14 cellular contexts compared by ENCODE assay signal in genomic region chr6:25472314-25472713, GRCh38.
A peak's percentile ranks its signal among the peaks of the same experiment; 100 is the strongest.
DNase-seq lines count a peak whose midpoint lies in the region; ATAC-seq, FAIRE-seq and TF ChIP-seq lines count a peak whose summit lies in the region.
"Had no signal": no experiment of that assay in that cellular context is flagged by ENCODE, and none has a peak within 500 bp of the region (broad histone marks: within the 10 kb centered on the region; RNA-seq: fewer than 3 reads in every experiment).

No MANE protein-coding gene starts in this region.

- POLR2A ChIA-PET in CD8-positive, alpha-beta T cell (lab: Charles Lee), result interaction anchor here (1.0 to 1.1 kb wide), 3 partner anchors 68 to 194 kb away, joined by 3 to 5 read pairs (median 3); no protein-coding TSS in a partner anchor
- POLR2A ChIA-PET in SK-N-SH (lab: Yijun Ruan, JAX), result no interaction called here

- FAIRE-seq in RCC 7860 (lab: Jason Lieb, UNC), result no peak

- H3F3A ChIP-seq in SK-N-SH (replicated peaks; ENCODE audit: insufficient read depth), result no peaks in the 10 kb centered on the region

- intact Hi-C loops in CD8-positive, alpha-beta T cell (cut with DNase I, micrococcal nuclease), result loop anchor here in 1 of 2 experiments (10.0 kb wide), 1 partner anchor 108 kb away; no protein-coding TSS in a partner anchor

- H3K4me1 Mint-ChIP-seq in CD8-positive, alpha-beta T cell (ENCODE audit: low read depth), result no peaks in the 10 kb centered on the region
- H3K4me1 Mint-ChIP-seq in HFFc6 (ENCODE audit: low read depth), result peaks cover 21% of the 10 kb centered on the region
- H3K4me1 Mint-ChIP-seq: activated naive CD8-positive, alpha-beta T cell treated with anti-CD3 and anti-CD28 coated beads, Interleukin-2, amount 10 ng/mL, durations not matched to agents 7 days and 5 days had no signal

- CTCF ChIA-PET in CD8-positive, alpha-beta T cell (lab: Charles Lee), result interaction anchor here (0.7 to 1.3 kb wide), 2 partner anchors 17 to 131 kb away, joined by 3 to 5 read pairs; no protein-coding TSS in a partner anchor
- CTCF ChIA-PET in SK-N-SH (lab: Yijun Ruan, JAX), result interaction anchor here (0.8 to 2.1 kb wide), 4 partner anchors 12 to 19 kb away, joined by 3 to 10 read pairs (median 4); no protein-coding TSS in a partner anchor

- H3K36me3 ChIP-seq in CD8-positive, alpha-beta T cell (ENCODE audit: insufficient read depth, low read length), result no peaks in the 10 kb centered on the region
- H3K36me3 ChIP-seq in SK-N-SH (replicated peaks in 1 of 2; ENCODE audit: control insufficient read depth in 1 of 2, insufficient read depth in 2 of 2, low read length in 1 of 2) (no peaks in the 10 kb centered on the region), SJCRH30 (no peaks in the 10 kb centered on the region)

- H2AFZ ChIP-seq in SK-N-SH (ENCODE audit: low read depth), result no peak overlapping the region

- DNase-seq in CD8-positive, alpha-beta T cell, result no peak
- DNase-seq in HFFc6 (no peak), SK-N-SH (peak; percentile 22), fibroblast of villous mesenchyme (ENCODE audit: low read depth) (no peak), SHP77 (lab: John Stamatoyannopoulos, UW) (no peak), SJCRH30 (no peak), RCC 7860 (ENCODE audit: low spot score) (no peak)
- DNase-seq: activated naive CD8-positive, alpha-beta T cell treated with anti-CD3 and anti-CD28 coated beads, Interleukin-2, amount 10 ng/mL, durations not matched to agents 7 days and 5 days; hypothalamus; midbrain; NCI-H748 treated with DMSO at 0.1 percent for 48 hours; stimulated activated CD4-positive, alpha-beta T cell treated with anti-CD3 and anti-CD28 coated beads, Interleukin-4, amount 100 ng/mL, for 24 hours had no signal

- H3K4me3 Mint-ChIP-seq in CD8-positive, alpha-beta T cell, result no peak overlapping the region
- no peak overlapping the region for H3K4me3 Mint-ChIP-seq in HFFc6
- H3K4me3 Mint-ChIP-seq: activated naive CD8-positive, alpha-beta T cell treated with anti-CD3 and anti-CD28 coated beads, Interleukin-2, amount 10 ng/mL, durations not matched to agents 7 days and 5 days; T-helper 1 cell treated with Interleukin-12 subunit alpha and Interleukin-12 subunit beta and Interleukin-4 antibody, amounts not matched to agents 30 μg/mL and 1 μg/mL, for 36 hours had no signal

- no peaks in the 10 kb centered on the region for H3K27me3 ChIP-seq in CD8-positive, alpha-beta T cell (ENCODE audit: insufficient read depth, low read length)
- H3K27me3 ChIP-seq in SK-N-SH (ENCODE audit: insufficient read depth) (no peaks in the 10 kb centered on the region), SJCRH30 (no peaks in the 10 kb centered on the region)

- H3K9me3 Mint-ChIP-seq in CD8-positive, alpha-beta T cell, result no peaks in the 10 kb centered on the region
- no peaks in the 10 kb centered on the region for H3K9me3 Mint-ChIP-seq in HFFc6
- H3K9me3 Mint-ChIP-seq: activated naive CD8-positive, alpha-beta T cell treated with anti-CD3 and anti-CD28 coated beads, Interleukin-2, amount 10 ng/mL, durations not matched to agents 7 days and 5 days; T-helper 1 cell treated with Interleukin-12 subunit alpha and Interleukin-12 subunit beta and Interleukin-4 antibody, amounts not matched to agents 30 μg/mL and 1 μg/mL, for 36 hours had no signal

- TF ChIP-seq EP300 in SK-N-SH (IDR thresholded peaks at IDR 0.05; ENCODE audit: borderline replicate concordance in 1 of 2, low read depth in 1 of 2, low read length in 1 of 2), result no peak

- H3K9ac ChIP-seq in SK-N-SH, result no peak overlapping the region

- no peak for ATAC-seq in CD8-positive, alpha-beta T cell
- ATAC-seq in HG02852 (IDR thresholded peaks at IDR 0.05; ENCODE audit: unreplicated experiment), result no peak

- H3K4me1 ChIP-seq in CD8-positive, alpha-beta T cell (ENCODE audit: insufficient read depth, low read length), result no peaks in the 10 kb centered on the region
- H3K4me1 ChIP-seq in SK-N-SH (ENCODE audit: control insufficient read depth in 1 of 2, insufficient read depth in 2 of 2, low read depth in 1 of 2, low read length in 1 of 2) (no peaks in the 10 kb centered on the region), SJCRH30 (no peaks in the 10 kb centered on the region)

- no peak overlapping the region for H3K27ac ChIP-seq in CD8-positive, alpha-beta T cell (ENCODE audit: low read depth, low read length)
- H3K27ac ChIP-seq in SK-N-SH (ENCODE audit: low read depth in 2 of 2, low read length in 1 of 2) (no peak overlapping the region), SJCRH30 (no peak overlapping the region)

- 91% methylated on average over 3 of the region's 3 CpGs for WGBS in SK-N-SH (ENCODE audit: low lambda C conversion rate)

- TF ChIP-seq RAD21 in SK-N-SH (IDR thresholded peaks at IDR 0.05; ENCODE audit: low read length), result no peak

- H3K9me3 ChIP-seq in CD8-positive, alpha-beta T cell (ENCODE audit: low read length), result no peaks in the 10 kb centered on the region
- H3K9me3 ChIP-seq in SK-N-SH, result no peaks in the 10 kb centered on the region
- no peaks in the 10 kb centered on the region for H3K9me3 ChIP-seq in SJCRH30 (replicated peaks)

- no peaks in the 10 kb centered on the region for H3K79me2 ChIP-seq in SK-N-SH (ENCODE audit: insufficient read depth)

- no peak overlapping the region for H3K4me2 ChIP-seq in SK-N-SH

- no peaks in the 10 kb centered on the region for H3K27me3 Mint-ChIP-seq in CD8-positive, alpha-beta T cell (ENCODE audit: low read depth)
- no peaks in the 10 kb centered on the region for H3K27me3 Mint-ChIP-seq in HFFc6 (ENCODE audit: insufficient read depth)
- H3K27me3 Mint-ChIP-seq: activated naive CD8-positive, alpha-beta T cell treated with anti-CD3 and anti-CD28 coated beads, Interleukin-2, amount 10 ng/mL, durations not matched to agents 7 days and 5 days had no signal

- H3K9me2 ChIP-seq in SK-N-SH, result no peaks in the 10 kb centered on the region

- no peaks in the 10 kb centered on the region for H4K20me1 ChIP-seq in SK-N-SH (ENCODE audit: insufficient read depth)

- H3K4me3 ChIP-seq in CD8-positive, alpha-beta T cell (ENCODE audit: low read depth, low read length), result no peak overlapping the region
- H3K4me3 ChIP-seq in SK-N-SH (ENCODE audit: low read depth in 2 of 2, low read length in 1 of 2) (no peak overlapping the region), fibroblast of villous mesenchyme (ENCODE audit: low read depth, low read length) (no peak overlapping the region), SJCRH30 (no peak overlapping the region)

- H3K27ac Mint-ChIP-seq in CD8-positive, alpha-beta T cell, result no peak overlapping the region
- H3K27ac Mint-ChIP-seq in HFFc6, result no peak overlapping the region
- H3K27ac Mint-ChIP-seq: activated naive CD8-positive, alpha-beta T cell treated with anti-CD3 and anti-CD28 coated beads, Interleukin-2, amount 10 ng/mL, durations not matched to agents 7 days and 5 days; T-helper 1 cell treated with Interleukin-12 subunit alpha and Interleukin-12 subunit beta and Interleukin-4 antibody, amounts not matched to agents 30 μg/mL and 1 μg/mL, for 36 hours had no signal

- peak; percentile 43 for TF ChIP-seq CTCF in CD8-positive, alpha-beta T cell (IDR thresholded peaks at IDR 0.05)
- peak; percentile 51; the same call in 1 of the 2 replicates for TF ChIP-seq CTCF in HFFc6 (IDR thresholded peaks at IDR 0.05)
- peak; percentile 26; the same call in 1 of the 2 replicates for TF ChIP-seq CTCF in SK-N-SH (IDR thresholded peaks at IDR 0.05)
- TF ChIP-seq CTCF in fibroblast of villous mesenchyme (IDR thresholded peaks at IDR 0.05; ENCODE audit: insufficient read depth, low read depth, low read length), result peak; percentile 25

- H3K36me3 Mint-ChIP-seq in CD8-positive, alpha-beta T cell, result peaks cover 35% of the 10 kb centered on the region
- H3K36me3 Mint-ChIP-seq in HFFc6 (ENCODE audit: low read depth), result peaks cover 5% of the 10 kb centered on the region; the same call in 1 of the 2 replicates

TF ChIP-seq in SK-N-SH, 30 proteins besides CTCF, POLR2A, EP300 and RAD21:
- no peak for TF ChIP-seq NRF1 (IDR thresholded peaks at IDR 0.05; ENCODE audit: low read depth, low read length)
- no peak for TF ChIP-seq IRF3 (IDR thresholded peaks at IDR 0.05; ENCODE audit: low read depth, low read length)
- TF ChIP-seq TAF1 (IDR thresholded peaks at IDR 0.05; ENCODE audit: borderline replicate concordance, low read depth, low read length), result no peak
- TF ChIP-seq GATA2 (CRISPR knock-in tag; IDR thresholded peaks at IDR 0.05), result no peak
- TF ChIP-seq USF1 (IDR thresholded peaks at IDR 0.05; ENCODE audit: borderline replicate concordance, low read depth), result no peak
- TF ChIP-seq FOXM1 (IDR thresholded peaks at IDR 0.05; ENCODE audit: low read depth), result no peak
- TF ChIP-seq FOSL2 (IDR thresholded peaks at IDR 0.05; ENCODE audit: borderline replicate concordance, low read depth), result no peak
- no peak for TF ChIP-seq TEAD4 (IDR thresholded peaks at IDR 0.05; ENCODE audit: borderline replicate concordance, insufficient read depth)
- no peak for TF ChIP-seq ELF1 (IDR thresholded peaks at IDR 0.05)
- no peak for TF ChIP-seq MEF2A (IDR thresholded peaks at IDR 0.05; ENCODE audit: borderline replicate concordance, low read depth)
